ENCODE assay signal across 20 cellular contexts in the genomic region with DNA sequence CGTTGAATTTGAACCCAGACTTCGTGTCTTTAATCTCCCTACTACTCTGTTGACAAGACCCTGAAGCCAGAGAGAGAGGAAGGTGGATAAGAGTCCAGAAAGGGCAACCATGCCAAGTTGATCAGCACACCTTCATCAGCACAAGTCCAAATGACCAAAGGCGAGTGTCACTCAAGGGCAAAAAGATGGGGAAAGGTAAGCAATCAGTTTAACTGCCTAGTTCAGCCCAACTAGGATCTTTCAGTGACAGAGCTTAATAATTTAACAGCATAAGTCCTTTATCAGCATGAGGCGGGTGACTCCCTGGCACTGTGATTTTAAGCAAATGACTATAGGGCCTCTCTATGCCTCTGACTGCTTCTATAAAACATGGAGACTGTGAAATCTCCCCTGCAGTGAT. TPM values are rescaled to one million over a fixed set of nuclear protein-coding genes. Genes with fewer than 3 reads are reported as not detected.
DNase-seq lines count a peak whose midpoint lies in the region; ATAC-seq, FAIRE-seq and TF ChIP-seq lines count a peak whose summit lies in the region.
"Had no signal": no experiment of that assay in that cellular context is flagged by ENCODE, and none has a peak within 500 bp of the region (broad histone marks: within the 10 kb centered on the region; RNA-seq: fewer than 3 reads in every experiment).

No MANE protein-coding gene starts in this region.

- WGBS in pancreas, 2 donors, result 34 to 45% methylated on average over 4 of the region's 4 CpGs
- 96 to 99% (median 97%) methylated on average over 4 of the region's 4 CpGs for WGBS in psoas muscle, 3 donors

- H3K36me3 Mint-ChIP-seq in Caco-2 (ENCODE audit: insufficient read depth, unreplicated experiment) (peaks cover 11% of the 10 kb centered on the region), T-helper 17 cell (ENCODE audit: low read depth) (peaks cover 12% of the 10 kb centered on the region)

- H3K27me3 ChIP-seq in Caco-2 (replicated peaks; ENCODE audit: control insufficient read depth, insufficient read depth, low read length), result no peaks in the 10 kb centered on the region
- H3K27me3 ChIP-seq in foreskin keratinocyte, result no peaks in the 10 kb centered on the region
- H3K27me3 ChIP-seq in pancreas, result no peaks in the 10 kb centered on the region
- no peaks in the 10 kb centered on the region for H3K27me3 ChIP-seq in psoas muscle (ENCODE audit: insufficient read depth in 3 of 3, low read length in 2 of 3)
- H3K27me3 ChIP-seq: BE2C, dorsolateral prefrontal cortex, esophagus squamous epithelium, heart left ventricle, neutrophil, SJCRH30 had no signal

- CTCF ChIA-PET in Caco-2 (lab: Charles Lee), result no interaction called here

- intact Hi-C loops in Caco-2 (cut with micrococcal nuclease; ENCODE audit: unreplicated experiment), result no loop called here
- intact Hi-C loops in pancreas (cut with DNase I), result no loop called here
- intact Hi-C loops in psoas muscle (cut with DNase I), result loop anchor here in 1 of 2 donors (5.0 kb wide), 1 partner anchor 631 kb away; no protein-coding TSS in a partner anchor

- POLR2A ChIA-PET in Caco-2 (lab: Charles Lee), result no interaction called here

- peaks cover 54% of the 10 kb centered on the region for H3K4me1 ChIP-seq in Caco-2
- peaks cover 24% of the 10 kb centered on the region for H3K4me1 ChIP-seq in foreskin keratinocyte
- peaks cover 5 to 35% (median 15%) of the 10 kb centered on the region in 3 donors for H3K4me1 ChIP-seq in pancreas
- peaks cover 45% of the 10 kb centered on the region for H3K4me1 ChIP-seq in psoas muscle
- H3K4me1 ChIP-seq: BE2C, SJCRH30 had no signal

- BruUV-seq in Caco-2 (replicated peaks; lab: Mats Ljungman, UMichigan), result no TSS peak

- no peak for ATAC-seq in foreskin keratinocyte
- peak; percentile 46 to 75 (median 62) for ATAC-seq in pancreas
- ATAC-seq in T-helper 17 cell, result no peak
- ATAC-seq in HG03159 (IDR thresholded peaks at IDR 0.05; ENCODE audit: unreplicated experiment), result no peak
- no peak for ATAC-seq in psoas muscle
- ATAC-seq in GM19035 (IDR thresholded peaks at IDR 0.05; ENCODE audit: unreplicated experiment), result no peak

- H3K9me3 Mint-ChIP-seq in Caco-2 (ENCODE audit: unreplicated experiment), result no peaks in the 10 kb centered on the region

- H3K27ac Mint-ChIP-seq in Caco-2 (ENCODE audit: unreplicated experiment) (peak overlapping the region; percentile 92), T-helper 17 cell (no peak overlapping the region)
- H3K27ac Mint-ChIP-seq: activated naive CD4-positive, alpha-beta T cell treated with anti-CD3 and anti-CD28 coated beads for 36 hours had no signal

- H3K27me3 Mint-ChIP-seq in Caco-2 (ENCODE audit: insufficient read depth, unreplicated experiment) (no peaks in the 10 kb centered on the region), T-helper 17 cell (no peaks in the 10 kb centered on the region)

- FAIRE-seq in pancreas (lab: Jason Lieb, UNC), result no peak

- H3K27ac ChIP-seq in foreskin keratinocyte (peak overlapping the region; percentile 68), pancreas (no peak overlapping the region), psoas muscle (no peak overlapping the region)
- H3K27ac ChIP-seq: dorsolateral prefrontal cortex, neutrophil, SJCRH30 had no signal

- DNase-seq in Caco-2, result no peak
- peak; percentile 13 for DNase-seq in HS-5 (ENCODE audit: low read depth)
- no peak for DNase-seq in foreskin keratinocyte
- DNase-seq in pancreas, result no peak
- DNase-seq in T-helper 17 cell, result no peak
- DNase-seq in psoas muscle, result no peak
- DNase-seq: activated CD4-positive, alpha-beta T cell treated with anti-CD3 and anti-CD28 coated beads for 48 hours; activated naive CD4-positive, alpha-beta T cell treated with anti-CD3 and anti-CD28 coated beads for 36 hours; BE2C; dorsolateral prefrontal cortex; esophagus squamous epithelium; Kasumi-1; midbrain; stimulated activated CD4-positive, alpha-beta T cell treated with anti-CD3 and anti-CD28 coated beads, Interleukin-4, amount 100 ng/mL, for 24 hours; stimulated activated CD8-positive, alpha-beta memory T cell treated with anti-CD3 and anti-CD28 coated beads, Interleukin-4, amount 100 ng/mL, for 48 hours had no signal

- H3K4me1 Mint-ChIP-seq in Caco-2 (ENCODE audit: low read depth, unreplicated experiment), result peaks cover 43% of the 10 kb centered on the region
- peaks cover 48% of the 10 kb centered on the region for H3K4me1 Mint-ChIP-seq in T-helper 17 cell

- H3K36me3 ChIP-seq in Caco-2 (ENCODE audit: control insufficient read depth, insufficient read depth, low read length) (no peaks in the 10 kb centered on the region), pancreas (no peaks in the 10 kb centered on the region), psoas muscle (ENCODE audit: insufficient read depth in 1 of 2, low read depth in 1 of 2) (no peaks in the 10 kb centered on the region)
- H3K36me3 ChIP-seq: BE2C, neutrophil, SJCRH30 had no signal

- H3K4me3 ChIP-seq in Caco-2 (ENCODE audit: low read depth, low read length) (no peak overlapping the region), pancreas (no peak overlapping the region), psoas muscle (no peak overlapping the region)
- H3K4me3 ChIP-seq: dorsolateral prefrontal cortex, esophagus squamous epithelium, heart left ventricle, SJCRH30 had no signal

- no peak overlapping the region for H3K4me3 Mint-ChIP-seq in Caco-2 (ENCODE audit: unreplicated experiment)
- H3K4me3 Mint-ChIP-seq in T-helper 17 cell, result no peak overlapping the region
- H3K4me3 Mint-ChIP-seq: activated naive CD4-positive, alpha-beta T cell treated with anti-CD3 and anti-CD28 coated beads for 36 hours had no signal

- TF ChIP-seq CTCF in Caco-2 (IDR thresholded peaks at IDR 0.05; ENCODE audit: insufficient read depth in 1 of 2, low read depth in 1 of 2, low read length in 1 of 2, severe bottlenecking in 1 of 2, unreplicated experiment in 1 of 2) (no peak), foreskin keratinocyte (conservative IDR thresholded peaks at IDR 0.05) (no peak), pancreas (IDR thresholded peaks at IDR 0.05) (no peak), psoas muscle (IDR thresholded peaks at IDR 0.05) (no peak)

- H3K9me3 ChIP-seq in Caco-2 (no peaks in the 10 kb centered on the region), pancreas (no peaks in the 10 kb centered on the region), T-helper 17 cell (ENCODE audit: control insufficient read depth, low read length, poor library complexity, severe bottlenecking) (no peaks in the 10 kb centered on the region), psoas muscle (no peaks in the 10 kb centered on the region)
- H3K9me3 ChIP-seq: BE2C, esophagus squamous epithelium, heart left ventricle, neutrophil, SJCRH30 had no signal

RNA-seq across cellular contexts. Expression of gene SUCLG2, which starts 6.2 kb away (rescaled TPM):
- total RNA-seq in Caco-2 (2022) (50.3 and 53.5 TPM in 2 replicates), foreskin keratinocyte (37.0 and 43.9 TPM in 2 replicates), pancreas (10 to 100 TPM; 25.7 to 34.4 (median 30.4) TPM), T-helper 17 cell (10 to 100 TPM; 43.8 to 48.1 TPM), psoas muscle (100 to 1,000 TPM in 1 of 4 donors, 10 to 100 TPM in 3; 74.5 to 102 (median 84.9) TPM)
- polyA plus RNA-seq in foreskin keratinocyte (25.8 and 26.6 TPM in 2 replicates), pancreas (10 to 100 TPM; 16.4 to 20.7 TPM), psoas muscle (10 to 100 TPM; 63.7 to 98.3 (median 90.5) TPM)

Comparison
In these comparisons a context has a peak if more than half of its experiments do, and no peak if none do; other contexts are left out.
1. ATAC-seq: peak in pancreas (4 of 4); none in foreskin keratinocyte (single experiment), T-helper 17 cell (single experiment), HG03159 (single experiment), psoas muscle (0 of 4) and GM19035 (single experiment).